13 cellular contexts compared by ENCODE assay signal in genomic region chr1:1418464-1419362, GRCh38. TPM values are rescaled to one million over a fixed set of nuclear protein-coding genes. Genes with fewer than 3 reads are reported as not detected.
DNase-seq lines count a peak whose midpoint lies in the region; ATAC-seq and TF ChIP-seq lines count a peak whose summit lies in the region.
"Had no signal": no experiment of that assay in that cellular context is flagged by ENCODE, and none has a peak within 500 bp of the region (broad histone marks: within the 10 kb centered on the region; RNA-seq: fewer than 3 reads in every experiment).

No MANE protein-coding gene starts in this region.

- peak; percentile 10 for ATAC-seq in mucosa of descending colon
- no peak for ATAC-seq in left colon

- BruUV-seq in MCF 10A (replicated peaks; lab: Mats Ljungman, UMichigan): no TSS peak

- H3K9ac ChIP-seq in colonic mucosa (ENCODE audit: low read depth in 2 of 2, low read length in 2 of 2): no peak overlapping the region

- H3K9me3 Mint-ChIP-seq in MCF 10A (ENCODE audit: unreplicated experiment): no peaks in the 10 kb centered on the region

- POLR2A ChIA-PET in MCF 10A (lab: Yijun Ruan, JAX): no interaction called here

- DNase-seq in breast epithelium (ENCODE audit: low spot score in 2 of 2) (no peak), MCF 10A (ENCODE audit: unreplicated experiment) (no peak), colonic mucosa (no peak), mucosa of descending colon (peak in 2 of 3 donors; percentile 16 to 39), tibial nerve (ENCODE audit: low spot score in 2 of 2) (no peak), NCI-H82 (lab: John Stamatoyannopoulos, UW) (no peak), left colon (no peak)
- no peak for DNase-seq in stimulated activated CD4-positive, alpha-beta T cell treated with anti-CD3 and anti-CD28 coated beads, Interleukin-4, amount 100 ng/mL, for 4 hours
- DNase-seq: activated CD4-positive, CD25-positive, alpha-beta regulatory T cell; activated T-cell treated with anti-CD3 and anti-CD28 coated beads, Interleukin-2, amount 50 U/mL, for 1 hour; brain microvascular endothelial cell; NCI-H748 treated with DMSO at 0.1 percent for 48 hours had no signal

- no peak overlapping the region for H3K27ac Mint-ChIP-seq in MCF 10A (ENCODE audit: low read depth, unreplicated experiment)

- WGBS in tibial nerve, 2 donors: 80 to 87% methylated on average over 15 to 24 of the region's 26 CpGs

- TF ChIP-seq POLR2A in breast epithelium (IDR thresholded peaks at IDR 0.05): no peak
- no peak for TF ChIP-seq POLR2A in tibial nerve (IDR thresholded peaks at IDR 0.05)

- H3K27me3 Mint-ChIP-seq in MCF 10A (ENCODE audit: insufficient read depth, unreplicated experiment): no peaks in the 10 kb centered on the region

- TF ChIP-seq EP300 in tibial nerve (IDR thresholded peaks at IDR 0.05): no peak

- H3K4me3 ChIP-seq in breast epithelium: peak overlapping the region in 2 of 3 donors; percentile 60 to 75
- no peak overlapping the region for H3K4me3 ChIP-seq in colonic mucosa
- no peak overlapping the region for H3K4me3 ChIP-seq in mucosa of descending colon
- peak overlapping the region in 1 of 4 donors; percentile 55 for H3K4me3 ChIP-seq in tibial nerve

- TF ChIP-seq CTCF in breast epithelium (IDR thresholded peaks at IDR 0.05) (no peak), MCF 10A (IDR thresholded peaks at IDR 0.05; ENCODE audit: unreplicated experiment) (no peak), colonic mucosa (IDR thresholded peaks at IDR 0.05) (no peak), mucosa of descending colon (IDR thresholded peaks at IDR 0.05) (no peak), tibial nerve (IDR thresholded peaks at IDR 0.05) (no peak)

- no peaks in the 10 kb centered on the region for H3K4me1 Mint-ChIP-seq in MCF 10A (ENCODE audit: insufficient read depth, unreplicated experiment)

- H3K36me3 ChIP-seq in breast epithelium (no peaks in the 10 kb centered on the region), colonic mucosa (no peaks in the 10 kb centered on the region), mucosa of descending colon (ENCODE audit: low read depth) (no peaks in the 10 kb centered on the region), tibial nerve (no peaks in the 10 kb centered on the region)
- H3K36me3 ChIP-seq: brain microvascular endothelial cell, upper lobe of left lung had no signal

- no peaks in the 10 kb centered on the region for H3K36me3 Mint-ChIP-seq in MCF 10A (ENCODE audit: insufficient read depth, unreplicated experiment)

- H3K27me3 ChIP-seq in breast epithelium (no peaks in the 10 kb centered on the region), colonic mucosa (no peaks in the 10 kb centered on the region), tibial nerve (no peaks in the 10 kb centered on the region)
- H3K27me3 ChIP-seq: brain microvascular endothelial cell, upper lobe of left lung had no signal

- H3K4me1 ChIP-seq in breast epithelium (peaks cover 4 to 6% of the 10 kb centered on the region in 2 donors), colonic mucosa (no peaks in the 10 kb centered on the region), mucosa of descending colon (ENCODE audit: low read depth) (peaks cover 6% of the 10 kb centered on the region), tibial nerve (peaks cover 0 to 54% (median 18%) of the 10 kb centered on the region in 4 donors)

- H3K9me3 ChIP-seq in breast epithelium (no peaks in the 10 kb centered on the region), colonic mucosa (no peaks in the 10 kb centered on the region), mucosa of descending colon (no peaks in the 10 kb centered on the region), tibial nerve (no peaks in the 10 kb centered on the region)
- H3K9me3 ChIP-seq: upper lobe of left lung had no signal

- CTCF ChIA-PET in MCF 10A (lab: Yijun Ruan, JAX): no interaction called here

- no peak overlapping the region for H3K4me3 Mint-ChIP-seq in MCF 10A (ENCODE audit: unreplicated experiment)

- peak overlapping the region; percentile 81 to 93 for H3K27ac ChIP-seq in breast epithelium
- peak overlapping the region; percentile 40 for H3K27ac ChIP-seq in colonic mucosa
- H3K27ac ChIP-seq in tibial nerve: peak overlapping the region; percentile 78 to 92 (median 81)
- H3K27ac ChIP-seq: brain microvascular endothelial cell had no signal

- intact Hi-C loops in breast epithelium (cut with DNase I; ENCODE audit: low total_unique reads) (no loop called here), MCF 10A (cut with micrococcal nuclease) (no loop called here), colonic mucosa (cut with DNase I) (no loop called here), mucosa of descending colon (cut with DNase I, micrococcal nuclease) (no loop called here), left colon (cut with DNase I, micrococcal nuclease) (no loop called here)

RNA-seq across cellular contexts. Expression of gene ANKRD65, which starts 2.4 kb away (rescaled TPM):
- total RNA-seq in breast epithelium (10 to 100 TPM; 10.2 to 16.0 (median 12.2) TPM), MCF 10A (2022) (0.86 and 1.4 TPM in 2 replicates), colonic mucosa (1 to 10 TPM in 1 of 2 donors, under 1 TPM in 1; 0.57 to 2.0 TPM), mucosa of descending colon (10 to 100 TPM in 1 of 3 donors, 1 to 10 TPM in 1, under 1 TPM in 1; 0.81 to 11.3 (median 1.9) TPM), tibial nerve (10 to 100 TPM; 13.8 to 32.6 (median 19.4) TPM), left colon (1 to 10 TPM in 1 of 2 donors, under 1 TPM in 1; 0.76 to 2.7 TPM)

RNA-seq across cellular contexts. Expression of gene MRPL20, which starts 11.6 kb away (rescaled TPM):
- total RNA-seq in breast epithelium: 100 to 1,000 TPM; 127 to 149 (median 147) TPM
- 131 and 137 TPM in 2 replicates for total RNA-seq in MCF 10A (2022)
- total RNA-seq in colonic mucosa: 100 to 1,000 TPM in 1 of 2 donors, 10 to 100 TPM in 1; 88.1 to 143 TPM
- total RNA-seq in mucosa of descending colon: 100 to 1,000 TPM in 2 of 3 donors, 10 to 100 TPM in 1; 75.7 to 106 (median 105) TPM
- total RNA-seq in tibial nerve: 100 to 1,000 TPM in 3 of 4 donors, 10 to 100 TPM in 1; 84.9 to 165 (median 139) TPM
- total RNA-seq in left colon: 10 to 100 TPM; 82.1 to 96.7 TPM

RNA-seq across cellular contexts. Expression of gene VWA1, which starts 16.8 kb away (rescaled TPM):
- total RNA-seq in breast epithelium: 10 to 100 TPM; 13.0 to 44.8 (median 35.7) TPM
- 0.37 and 0.54 TPM in 2 replicates for total RNA-seq in MCF 10A (2022)
- total RNA-seq in colonic mucosa: 10 to 100 TPM; 43.5 to 74.0 TPM
- 10 to 100 TPM; 38.5 to 89.4 (median 74.3) TPM for total RNA-seq in mucosa of descending colon
- 100 to 1,000 TPM; 142 to 261 (median 161) TPM for total RNA-seq in tibial nerve
- 10 to 100 TPM; 40.1 to 81.5 TPM for total RNA-seq in left colon

RNA-seq across cellular contexts. Expression of gene CCNL2, which starts 19.6 kb away (rescaled TPM):
- 100 to 1,000 TPM; 170 to 325 (median 285) TPM for total RNA-seq in breast epithelium
- total RNA-seq in MCF 10A (2022): 230 and 248 TPM in 2 replicates
- 100 to 1,000 TPM in 1 of 2 donors, 10 to 100 TPM in 1; 92.3 to 104 TPM for total RNA-seq in colonic mucosa
- 100 to 1,000 TPM; 123 to 172 (median 151) TPM for total RNA-seq in mucosa of descending colon
- 100 to 1,000 TPM; 311 to 362 (median 339) TPM for total RNA-seq in tibial nerve
- 100 to 1,000 TPM; 115 to 129 TPM for total RNA-seq in left colon

RNA-seq across cellular contexts. Expression of gene ATAD3C, which starts 30.8 kb away (rescaled TPM):
- total RNA-seq in breast epithelium (1 to 10 TPM; 1.9 to 8.5 (median 4.3) TPM), MCF 10A (2022) (0.27 and 2.0 TPM in 2 replicates), colonic mucosa (under 1 TPM; 0.16 to 0.64 TPM), mucosa of descending colon (1 to 10 TPM in 1 of 3 donors, under 1 TPM in 2; 0.35 to 1.4 (median 0.55) TPM), tibial nerve (1 to 10 TPM in 3 of 4 donors, under 1 TPM in 1; 0.42 to 9.9 (median 3.2) TPM), left colon (under 1 TPM; 0.49 to 0.87 TPM)

Comparison
In these comparisons a context has a peak if more than half of its experiments do, and no peak if none do; other contexts are left out.
1. DNase-seq: peak in mucosa of descending colon (2 of 3); none in breast epithelium (0 of 2), MCF 10A (single experiment), colonic mucosa (single experiment), tibial nerve (0 of 2), NCI-H82 (single experiment), stimulated activated CD4-positive, alpha-beta T cell treated with anti-CD3 and anti-CD28 coated beads, Interleukin-4, amount 100 ng/mL, for 4 hours (0 of 2) and left colon (0 of 2).
2. H3K4me3 ChIP-seq: peak in breast epithelium (2 of 3); none in colonic mucosa (single experiment) and mucosa of descending colon (single experiment).
3. Peak in every context shown above with its lines, with median percentiles within 50 percentile points of each other: H3K27ac ChIP-seq.